20 cellular contexts compared by ENCODE assay signal in genomic region chr11:123076484-123076883, GRCh38. TPM values are rescaled to one million over a fixed set of nuclear protein-coding genes. Genes with fewer than 3 reads are reported as not detected.
DNase-seq lines count a peak whose midpoint lies in the region; ATAC-seq, FAIRE-seq and TF ChIP-seq lines count a peak whose summit lies in the region.
"Had no signal": no experiment of that assay in that cellular context is flagged by ENCODE, and none has a peak within 500 bp of the region (broad histone marks: within the 10 kb centered on the region; RNA-seq: fewer than 3 reads in every experiment).

No MANE protein-coding gene starts in this region.

- no peaks in the 10 kb centered on the region for H3K36me3 ChIP-seq in right atrium auricular region
- H3K36me3 ChIP-seq in osteoblast (ENCODE audit: insufficient read depth, low read length) = peaks cover 64% of the 10 kb centered on the region
- H3K36me3 ChIP-seq: BLaER1 treated with 17β-estradiol and CSF1 and Interleukin-3, amounts not matched to agents 10 nM and 100 nM had no signal

- no peak overlapping the region for H3K4me2 ChIP-seq in osteoblast (ENCODE audit: insufficient read depth, low read length)
- H3K4me2 ChIP-seq: BLaER1 treated with 17β-estradiol and CSF1 and Interleukin-3, amounts not matched to agents 10 nM and 100 nM; GM23338 had no signal

- no peaks in the 10 kb centered on the region for H3K27me3 ChIP-seq in right atrium auricular region
- H3K27me3 ChIP-seq in osteoblast (ENCODE audit: insufficient read depth, low read length) = no peaks in the 10 kb centered on the region
- H3K27me3 ChIP-seq: BLaER1 treated with 17β-estradiol and CSF1 and Interleukin-3, amounts not matched to agents 10 nM and 100 nM had no signal

- H3K27ac ChIP-seq in right atrium auricular region (no peak overlapping the region), osteoblast (ENCODE audit: low read depth, low read length) (no peak overlapping the region)
- H3K27ac ChIP-seq: BLaER1 treated with 17β-estradiol and CSF1 and Interleukin-3, amounts not matched to agents 10 nM and 100 nM had no signal

- intact Hi-C loops in left cardiac atrium (cut with DNase I) = no loop called here

- DNase-seq in right atrium auricular region (ENCODE audit: low spot score) (peak; percentile 1), left cardiac atrium (no peak), HTR-8/SVneo (ENCODE audit: insufficient read length, low spot score) (no peak), osteoblast (ENCODE audit: insufficient read length, low spot score, missing footprints) (peak; percentile 2)
- no peak for DNase-seq in activated naive CD4-positive, alpha-beta T cell treated with anti-CD3 and anti-CD28 coated beads, Interleukin-2, amount 50 U/mL, for 16 hours
- DNase-seq: CD8-positive, alpha-beta memory T cell; COR-L47; DMS 273 treated with DMSO at 0.1 percent for 48 hours; DMS53; DND-41; EL; H7; KBM-7 had no signal

- ATAC-seq in left cardiac atrium = no peak
- no peak for ATAC-seq in GM21786 (IDR thresholded peaks at IDR 0.05; ENCODE audit: unreplicated experiment)
- ATAC-seq: GM12878, GM23338, HCT116, HepG2 had no signal

- H4K20me1 ChIP-seq in osteoblast (ENCODE audit: insufficient read depth, low read length) = no peaks in the 10 kb centered on the region
- H4K20me1 ChIP-seq: BLaER1 treated with 17β-estradiol and CSF1 and Interleukin-3, amounts not matched to agents 10 nM and 100 nM had no signal

- H3K4me1 ChIP-seq in right atrium auricular region = no peaks in the 10 kb centered on the region
- H3K4me1 ChIP-seq in osteoblast (ENCODE audit: insufficient read depth, low read length) = no peaks in the 10 kb centered on the region

- H3K4me3 ChIP-seq in right atrium auricular region (no peak overlapping the region), osteoblast (ENCODE audit: insufficient read depth, low read length) (no peak overlapping the region)
- H3K4me3 ChIP-seq: BLaER1 treated with 17β-estradiol and CSF1 and Interleukin-3, amounts not matched to agents 10 nM and 100 nM; GM12878; GM23338 had no signal

- TF ChIP-seq CTCF in right atrium auricular region (IDR thresholded peaks at IDR 0.05) (no peak), osteoblast (IDR thresholded peaks at IDR 0.05; ENCODE audit: extremely low read depth, low read depth, low read length) (no peak)

- H2AFZ ChIP-seq in osteoblast (ENCODE audit: low read length) = no peak overlapping the region
- H2AFZ ChIP-seq: GM23338 had no signal

- no peaks in the 10 kb centered on the region for H3K9me3 ChIP-seq in right atrium auricular region
- H3K9me3 ChIP-seq in osteoblast (ENCODE audit: low read depth, low read length) = no peaks in the 10 kb centered on the region
- H3K9me3 ChIP-seq: BLaER1 treated with 17β-estradiol and CSF1 and Interleukin-3, amounts not matched to agents 10 nM and 100 nM had no signal

- peaks cover 11% of the 10 kb centered on the region for H3K79me2 ChIP-seq in osteoblast (ENCODE audit: insufficient read depth, low read length)

- FAIRE-seq in HTR-8/SVneo (lab: Jason Lieb, UNC) = peak; percentile 65
- FAIRE-seq: GM12878, GM19239, HepG2 had no signal

RNA-seq across cellular contexts. Expression of gene HSPA8, which starts 14.5 kb away (rescaled TPM):
- 100 to 1,000 TPM; 672 to 817 TPM for total RNA-seq in right atrium auricular region
- 100 to 1,000 TPM; 807 to 922 TPM for total RNA-seq in left cardiac atrium
- total RNA-seq in osteoblast = 2,226 and 2,227 TPM in 2 replicates

Comparison
In these comparisons a context has a peak if more than half of its experiments do, and no peak if none do; other contexts are left out.
1. DNase-seq: peak in right atrium auricular region (single experiment) and osteoblast (single experiment); none in left cardiac atrium (single experiment), HTR-8/SVneo (single experiment) and activated naive CD4-positive, alpha-beta T cell treated with anti-CD3 and anti-CD28 coated beads, Interleukin-2, amount 50 U/mL, for 16 hours (single experiment).